ENCODE assay signal across 8 cellular contexts in the genomic region with DNA sequence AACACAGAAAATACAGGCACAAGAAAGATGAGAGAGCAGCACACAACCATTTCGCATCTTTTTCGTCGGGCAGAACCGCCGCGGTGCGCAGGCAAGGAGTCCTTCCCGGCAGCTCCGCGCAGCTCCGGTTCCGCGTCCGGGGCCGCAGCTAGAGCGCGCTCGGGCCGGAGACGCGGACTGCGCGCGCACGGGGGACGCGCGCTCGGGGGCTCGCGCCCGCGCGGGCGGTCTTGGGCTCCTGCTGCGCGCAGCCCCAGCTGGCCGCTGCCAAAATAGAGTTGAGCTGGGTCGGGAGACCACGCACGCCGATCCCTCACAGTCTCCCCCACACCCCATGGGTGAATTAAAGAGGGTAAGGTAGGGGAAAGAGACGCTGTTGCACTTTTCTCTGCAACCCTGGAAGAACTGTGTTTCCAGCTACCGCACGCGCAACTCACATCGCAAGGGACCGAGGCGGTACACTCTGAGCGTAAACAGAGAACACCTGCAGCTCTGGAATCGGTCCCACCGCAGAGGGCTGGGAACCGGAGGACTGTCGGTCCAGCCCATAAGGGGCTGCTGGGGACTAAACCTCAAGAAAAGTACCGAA. TPM values are rescaled to one million over a fixed set of nuclear protein-coding genes. Genes with fewer than 3 reads are reported as not detected.
DNase-seq lines count a peak whose midpoint lies in the region; ATAC-seq, FAIRE-seq and TF ChIP-seq lines count a peak whose summit lies in the region.

No MANE protein-coding gene starts in this region.

- H2BK15ac ChIP-seq in H1 (ENCODE audit: low read length) = peak overlapping the region; percentile 62; the same call in 1 of the 2 replicates

- FAIRE-seq in H1 (lab: Jason Lieb, UNC) = no peak

- H3K18ac ChIP-seq in H1 (ENCODE audit: extremely low read depth, low read length) = peak overlapping the region; percentile 52

- H3K9me3 ChIP-seq in RWPE2 (ENCODE audit: severe bottlenecking) (no peaks in the 10 kb centered on the region), H1 (ENCODE audit: insufficient read depth in 2 of 2, low read depth in 1 of 2, low read length in 1 of 2) (no peaks in the 10 kb centered on the region), mucosa of rectum (ENCODE audit: control insufficient read depth in 2 of 2, low read length in 2 of 2) (no peaks in the 10 kb centered on the region)

- peak overlapping the region; percentile 87; the same call in 1 of the 2 replicates for H2BK20ac ChIP-seq in H1 (ENCODE audit: low read length)

- H3K4me3 ChIP-seq in HFF-Myc (replicated peaks; ENCODE audit: low read depth, low read length) (peak overlapping the region; percentile 20; the same call in 1 of the 2 replicates), RWPE2 (ENCODE audit: severe bottlenecking) (peak overlapping the region; percentile 39), H1 (ENCODE audit: extremely low read depth in 1 of 4, insufficient read depth in 2 of 4, low read depth in 3 of 4, low read length in 4 of 4) (peak overlapping the region; percentile 44 to 80 (median 78)), mucosa of rectum (ENCODE audit: low read length in 2 of 2) (peak overlapping the region; percentile 78 to 87)

- peaks cover 14% of the 10 kb centered on the region for H3K23me2 ChIP-seq in H1 (ENCODE audit: low read depth, low read length)

- H3K9ac ChIP-seq in H1 (replicated peaks in 1 of 4; ENCODE audit: extremely low read depth in 1 of 4, low read depth in 3 of 4, low read length in 3 of 4) = peak overlapping the region in 3 of 4 experiments; percentile 46 to 64 (median 55); a peak in 4 of 7 replicates
- H3K9ac ChIP-seq in mucosa of rectum (ENCODE audit: low read depth in 1 of 2, low read length in 2 of 2) = peak overlapping the region; percentile 87 to 92

- TF ChIP-seq POLR2A in H1 (IDR thresholded peaks at IDR 0.05; ENCODE audit: control extremely low read depth in 1 of 2, low read depth in 2 of 2, low read length in 2 of 2) = no peak

- H3K27me3 ChIP-seq in RWPE2 (ENCODE audit: insufficient read depth, poor library complexity, severe bottlenecking) (no peaks in the 10 kb centered on the region), H1 (replicated peaks in 1 of 4; ENCODE audit: control insufficient read depth in 3 of 4, extremely low read depth in 1 of 4, insufficient read depth in 3 of 4, low read length in 3 of 4) (peaks cover 0 to 44% (median 26%) of the 10 kb centered on the region in 4 experiments; a peak in 5 of 7 replicates), mucosa of rectum (ENCODE audit: control insufficient read depth in 2 of 2, insufficient read depth in 2 of 2, low read length in 2 of 2) (peaks cover 7 to 12% of the 10 kb centered on the region in 2 donors)

- no peaks in the 10 kb centered on the region for H3K79me2 ChIP-seq in H1 (ENCODE audit: control insufficient read depth in 1 of 2, insufficient read depth in 2 of 2, low read length in 2 of 2)

- H2BK120ac ChIP-seq in H1 (replicated peaks; ENCODE audit: low read depth, low read length) = no peak overlapping the region

- H2AK5ac ChIP-seq in H1 (ENCODE audit: low read depth, low read length) = no peak overlapping the region

- CTCF ChIA-PET in H1 (lab: Charles Lee; ENCODE audit: partially characterized antibody) = interaction anchor here (0.7 to 1.3 kb wide), 9 partner anchors 8 to 353 kb away, joined by 3 to 5 read pairs (median 3); no protein-coding TSS in a partner anchor

- peak overlapping the region; percentile 34 for H4K91ac ChIP-seq in H1 (replicated peaks; ENCODE audit: insufficient read length, low read length)

- no peaks in the 10 kb centered on the region for H4K20me1 ChIP-seq in H1 (replicated peaks in 1 of 2; ENCODE audit: control insufficient read depth in 1 of 2, insufficient read depth in 2 of 2, low read length in 2 of 2)

- H3K4me2 ChIP-seq in H1 (ENCODE audit: insufficient read depth in 1 of 2, low read depth in 2 of 2, low read length in 2 of 2) = peak overlapping the region; percentile 73 to 77

- peak overlapping the region; percentile 69; the same call in 1 of the 2 replicates for H2BK5ac ChIP-seq in H1 (ENCODE audit: low read depth, low read length)

- POLR2A ChIA-PET in H1 (lab: Charles Lee; ENCODE audit: partially characterized antibody) = interaction anchor here (0.6 to 3.6 kb wide), 3 partner anchors 10 to 62 kb away, joined by 3 to 13 read pairs (median 4); no protein-coding TSS in a partner anchor

- no peak for DNase-seq in HFF-Myc (ENCODE audit: extremely low read depth, low read depth)
- no peak for DNase-seq in RWPE2 (ENCODE audit: low spot score)
- peak in 1 of 2 experiments; percentile 76 for DNase-seq in H1 (ENCODE audit: low read depth in 1 of 2, low spot score in 2 of 2)
- DNase-seq in activated gamma-delta T cell (lab: John Stamatoyannopoulos, UW) = no peak
- DNase-seq in activated effector memory CD4-positive, alpha-beta T cell treated with Interleukin-2 at 50 U/mL for 16 hours = no peak

- peak overlapping the region; percentile 87 for H4K8ac ChIP-seq in H1 (ENCODE audit: extremely low read depth, insufficient read depth, low read length)

- TF ChIP-seq CTCF in C4-2B (conservative IDR thresholded peaks at IDR 0.05) (no peak), HFF-Myc (IDR thresholded peaks at IDR 0.05; ENCODE audit: low read depth, low read length, missing control alignments) (no peak), RWPE2 (IDR thresholded peaks at IDR 0.05; ENCODE audit: poor library complexity, severe bottlenecking) (no peak), H1 (IDR thresholded peaks at IDR 0.05; ENCODE audit: control extremely low read depth in 1 of 3, insufficient read depth in 1 of 3, low read depth in 1 of 3, low read length in 3 of 3) (no peak)

- peak overlapping the region; percentile 76; the same call in 1 of the 2 replicates for H2BK12ac ChIP-seq in H1 (ENCODE audit: low read depth, low read length)

- 3% methylated on average over 52 of the region's 55 CpGs; no CpG with 5 or more reads in 1 of the 2 experiments for WGBS in H1 (ENCODE audit: extremely low coverage in 1 of 2, insufficient coverage in 1 of 2, insufficient read length in 1 of 2, insufficient replicate concordance in 2 of 2, low coverage in 1 of 2, low lambda C conversion rate in 2 of 2, missing lambda C conversion rate in 1 of 2), 2 experiments

- TF ChIP-seq EP300 in H1 (IDR thresholded peaks at IDR 0.05; ENCODE audit: borderline replicate concordance in 1 of 2, low read depth in 2 of 2, low read length in 2 of 2) = no peak

- H3K4me1 ChIP-seq in RWPE2 (ENCODE audit: insufficient read depth, poor library complexity, severe bottlenecking) (no peaks in the 10 kb centered on the region), H1 (replicated peaks in 1 of 4; ENCODE audit: control insufficient read depth in 3 of 4, insufficient read depth in 4 of 4, low read length in 3 of 4) (peaks cover 2 to 15% (median 6%) of the 10 kb centered on the region in 4 experiments; a peak in 6 of 7 replicates), mucosa of rectum (ENCODE audit: control insufficient read depth in 2 of 2, insufficient read depth in 2 of 2, low read length in 2 of 2) (peaks cover 19 to 25% of the 10 kb centered on the region in 2 donors)

- no peak overlapping the region for H3K4ac ChIP-seq in H1 (replicated peaks; ENCODE audit: insufficient read length, low read depth, low read length)

- no peak overlapping the region for H3K14ac ChIP-seq in H1 (ENCODE audit: insufficient read length)

- H3K36me3 ChIP-seq in RWPE2 (ENCODE audit: low read depth) = no peaks in the 10 kb centered on the region
- H3K36me3 ChIP-seq in H1 (ENCODE audit: control insufficient read depth in 2 of 4, insufficient read depth in 4 of 4, low read length in 3 of 4) = no peaks in the 10 kb centered on the region
- no peaks in the 10 kb centered on the region for H3K36me3 ChIP-seq in mucosa of rectum (ENCODE audit: control insufficient read depth in 2 of 2, insufficient read depth in 2 of 2, low read length in 2 of 2)

- peak overlapping the region; percentile 19 for H3K56ac ChIP-seq in H1 (replicated peaks; ENCODE audit: insufficient read length, low read depth, low read length)

- ATAC-seq in RWPE2 (ENCODE audit: low read depth) = peak; percentile 93
- ATAC-seq in GM18502 (IDR thresholded peaks at IDR 0.05; ENCODE audit: poor library complexity, unreplicated experiment) = no peak

- TF ChIP-seq RAD21 in H1 (IDR thresholded peaks at IDR 0.05 in 1 of 2, conservative IDR thresholded peaks at IDR 0.05 in 1 of 2; ENCODE audit: low read depth in 2 of 2, low read length in 2 of 2) = no peak

- H3K27ac ChIP-seq in C4-2B (peak overlapping the region; percentile 25; the same call in 1 of the 2 replicates), RWPE2 (ENCODE audit: poor library complexity, severe bottlenecking) (no peak overlapping the region), H1 (ENCODE audit: low read depth, low read length) (no peak overlapping the region), mucosa of rectum (ENCODE audit: low read depth in 2 of 2, low read length in 2 of 2) (peak overlapping the region; percentile 87 to 88)

- peak overlapping the region; percentile 95 for H2AFZ ChIP-seq in H1 (ENCODE audit: low read length)

- no peak overlapping the region for H4K5ac ChIP-seq in H1 (ENCODE audit: insufficient read length, low read depth, low read length)

- H3K23ac ChIP-seq in H1 (ENCODE audit: insufficient read length) = no peak overlapping the region

- no peaks in the 10 kb centered on the region for H3K79me1 ChIP-seq in H1 (ENCODE audit: low read depth, low read length)

RNA-seq across cellular contexts. Expression of a gene that starts 1.6 kb away (rescaled TPM):
- total RNA-seq in H1 (2021; fragmentation: NEBNext Ultra II Directional; extraction: Animal tissue kit (Norgen Biotek cat#: 25700)) = 11.6 and 11.7 TPM in 2 replicates
- polyA plus RNA-seq in H1 (2011; rRNA removed) = 1.7 and 2.1 TPM in 2 replicates
- polyA plus RNA-seq in H1 (2011; cell fraction: cytosol; rRNA removed) = 2.4 TPM
- 4.2 TPM for polyA plus RNA-seq in H1 (2011; cell fraction: nucleus; rRNA removed)
- polyA plus RNA-seq in H1 (2012, experiment 1 of 2) = 1.9 to 4.9 TPM (median 2.8 TPM) in 4 replicates
- 0.30 TPM for polyA plus RNA-seq in H1 (2012, experiment 2 of 2)
- 8.1 TPM for polyA plus RNA-seq in H1 (2013, experiment 1 of 2)
- polyA plus RNA-seq in H1 (2013, experiment 2 of 2) = 8.4 TPM
- polyA minus RNA-seq in H1 (2011; rRNA and poly(A)+ RNA removed) = 6.8 and 9.6 TPM in 2 replicates
- polyA minus RNA-seq in H1 (2011; cell fraction: cytosol; rRNA and poly(A)+ RNA removed) = 3.2 TPM
- 18.6 TPM for polyA minus RNA-seq in H1 (2011; cell fraction: nucleus; rRNA and poly(A)+ RNA removed)

Comparison
In these comparisons a context has a peak if more than half of its experiments do, and no peak if none do; other contexts are left out.
1. H3K27ac ChIP-seq: peak in C4-2B (single experiment) and mucosa of rectum (2 of 2); none in RWPE2 (single experiment) and H1 (single experiment).
2. H3K4me3 ChIP-seq: peak in every context shown above with its lines; median percentile 82 in mucosa of rectum; 78 in H1; 39 in RWPE2; 20 in HFF-Myc.